Comparison of ENCODE assay signal across 16 cellular contexts in genomic region chr19:5268801-5269200, GRCh38.
DNase-seq lines count a peak whose midpoint lies in the region; ATAC-seq, FAIRE-seq and TF ChIP-seq lines count a peak whose summit lies in the region.
"Had no signal": no experiment of that assay in that cellular context is flagged by ENCODE, and none has a peak within 500 bp of the region (broad histone marks: within the 10 kb centered on the region; RNA-seq: fewer than 3 reads in every experiment).

No MANE protein-coding gene starts in this region.

- no peak overlapping the region for H2BK15ac ChIP-seq in H9 (ENCODE audit: low read depth, low read length)
- no peak overlapping the region for H2BK15ac ChIP-seq in mesenchymal stem cell (ENCODE audit: low read depth, poor library complexity, severe bottlenecking)

- H3K9ac ChIP-seq in H9 (ENCODE audit: extremely low read depth, insufficient read length, low read length) (no peak overlapping the region), mesenchymal stem cell (ENCODE audit: low read length) (no peak overlapping the region)

- H2BK20ac ChIP-seq in H9 (ENCODE audit: low read depth, low read length, poor library complexity, severe bottlenecking), result no peak overlapping the region

- no peak overlapping the region for H3K56ac ChIP-seq in H9 (ENCODE audit: insufficient read length, low read depth, low read length)

- H4K5ac ChIP-seq in H9 (ENCODE audit: insufficient read length, low read depth, low read length), result no peak overlapping the region

- H3K4me1 ChIP-seq in H9 (ENCODE audit: insufficient read depth, low read length), result no peaks in the 10 kb centered on the region
- H3K4me1 ChIP-seq in mesenchymal stem cell (ENCODE audit: control insufficient read depth, insufficient read depth, low read depth, low read length), result peaks cover 1% of the 10 kb centered on the region
- H3K4me1 ChIP-seq: Peyer's patch had no signal

- no peak overlapping the region for H3T11ph ChIP-seq in H9 (ENCODE audit: low read length)

- H3K27me3 Mint-ChIP-seq in H9 (ENCODE audit: low read depth) (no peaks in the 10 kb centered on the region), brain (no peaks in the 10 kb centered on the region)

- no peak overlapping the region for H3K4me3 ChIP-seq in mesenchymal stem cell (ENCODE audit: insufficient read depth in 1 of 2, low read depth in 1 of 2, low read length in 2 of 2)
- H3K4me3 ChIP-seq: Peyer's patch, SK-N-MC had no signal

- H4K91ac ChIP-seq in H9 (ENCODE audit: insufficient read length, low read depth, low read length) (no peak overlapping the region), mesenchymal stem cell (ENCODE audit: low read length) (peak overlapping the region; percentile 69)

- H3K36me3 ChIP-seq in mesenchymal stem cell (ENCODE audit: control insufficient read depth in 1 of 2, insufficient read depth in 2 of 2, low read depth in 1 of 2, low read length in 2 of 2), result peaks cover 53% of the 10 kb centered on the region in 2 experiments

- ATAC-seq in GM21381 (IDR thresholded peaks at IDR 0.05; ENCODE audit: unreplicated experiment), result no peak
- ATAC-seq: Right ventricle myocardium inferior had no signal

- H2BK12ac ChIP-seq in H9 (ENCODE audit: insufficient read length, low read depth, low read length) (no peak overlapping the region), mesenchymal stem cell (ENCODE audit: low read length in 2 of 2) (no peak overlapping the region)

- TF ChIP-seq CTCF in C4-2B (conservative IDR thresholded peaks at IDR 0.05), result no peak
- no peak for TF ChIP-seq CTCF in H9 (conservative IDR thresholded peaks at IDR 0.05)
- TF ChIP-seq CTCF in brain (conservative IDR thresholded peaks at IDR 0.05), result no peak

- H3K27ac ChIP-seq in C4-2B, result peak overlapping the region; percentile 79
- H3K27ac ChIP-seq in H9 (ENCODE audit: insufficient read length, low read depth, low read length), result no peak overlapping the region
- no peak overlapping the region for H3K27ac ChIP-seq in mesenchymal stem cell (ENCODE audit: low read length, poor library complexity, severe bottlenecking)
- H3K27ac ChIP-seq: Peyer's patch, SK-N-MC had no signal

- no peak for FAIRE-seq in urothelium cell line (lab: Jason Lieb, UNC)

- H3K23me2 ChIP-seq in H9 (ENCODE audit: insufficient read length, low read depth, low read length, poor library complexity, severe bottlenecking), result no peaks in the 10 kb centered on the region

- H3K4me3 Mint-ChIP-seq in H9 (no peak overlapping the region), brain (no peak overlapping the region)
- H3K4me3 Mint-ChIP-seq: CD14-positive monocyte had no signal

- H3K14ac ChIP-seq in H9 (ENCODE audit: insufficient read depth, low read length) (no peak overlapping the region), mesenchymal stem cell (ENCODE audit: low read length in 2 of 2) (no peak overlapping the region)

- H3K79me1 ChIP-seq in H9 (ENCODE audit: insufficient read depth, low read depth, low read length, poor library complexity, severe bottlenecking) (no peaks in the 10 kb centered on the region), mesenchymal stem cell (replicated peaks; ENCODE audit: low read length, poor library complexity, severe bottlenecking) (no peaks in the 10 kb centered on the region)

- H2AFZ ChIP-seq in H9 (ENCODE audit: low read length), result no peak overlapping the region
- no peak overlapping the region for H2AFZ ChIP-seq in mesenchymal stem cell (ENCODE audit: low read depth, low read length)

- H2BK120ac ChIP-seq in H9 (ENCODE audit: low read depth, low read length, poor library complexity, severe bottlenecking) (no peak overlapping the region), mesenchymal stem cell (ENCODE audit: low read depth, low read length) (no peak overlapping the region)

- H3K23ac ChIP-seq in H9 (ENCODE audit: insufficient read length, low read depth, low read length) (no peak overlapping the region), mesenchymal stem cell (ENCODE audit: low read length in 2 of 2) (no peak overlapping the region)

- H4K8ac ChIP-seq in H9 (replicated peaks; ENCODE audit: insufficient read length, low read depth, low read length), result no peak overlapping the region
- no peak overlapping the region for H4K8ac ChIP-seq in mesenchymal stem cell (ENCODE audit: low read length)

- H3K9me3 Mint-ChIP-seq in H9, result no peaks in the 10 kb centered on the region; a peak in 1 of 5 replicates
- H3K9me3 Mint-ChIP-seq in brain, result no peaks in the 10 kb centered on the region

- H3K27me3 ChIP-seq in H9 (ENCODE audit: insufficient read depth, low read length) (no peaks in the 10 kb centered on the region), mesenchymal stem cell (ENCODE audit: control insufficient read depth in 1 of 2, insufficient read depth in 1 of 2, low read length in 2 of 2) (no peaks in the 10 kb centered on the region)
- H3K27me3 ChIP-seq: Peyer's patch had no signal

- DNase-seq in H9, result no peak
- no peak for DNase-seq in mesenchymal stem cell
- no peak for DNase-seq in AG08395 (ENCODE audit: low spot score)
- DNase-seq in urothelium cell line (ENCODE audit: low spot score), result no peak
- DNase-seq: AML-193, DND-41, NCI-H1105, NCI-H2081, NCI-H2171 treated with DMSO at 0.1 percent for 48 hours, Peyer's patch had no signal

- H2BK5ac ChIP-seq in H9 (ENCODE audit: insufficient read length, low read length) (no peak overlapping the region), mesenchymal stem cell (ENCODE audit: low read depth, low read length, poor library complexity, severe bottlenecking) (no peak overlapping the region)

- H3K4me1 Mint-ChIP-seq in H9 (no peaks in the 10 kb centered on the region), brain (no peaks in the 10 kb centered on the region)
- H3K4me1 Mint-ChIP-seq: CD14-positive monocyte had no signal

- H3K27ac Mint-ChIP-seq in H9 (peak overlapping the region in 2 of 3 experiments; percentile 34 to 81; a peak in 3 of 7 replicates), brain (peak overlapping the region in 3 of 5 experiments; percentile 48 to 91 (median 69))
- H3K27ac Mint-ChIP-seq: CD14-positive monocyte had no signal

- H3K36me3 Mint-ChIP-seq in H9 (ENCODE audit: insufficient read depth in 1 of 3, low read depth in 3 of 3) (peaks cover 20 to 47% (median 43%) of the 10 kb centered on the region in 3 experiments; a peak in 6 of 7 replicates), brain (peaks cover 57% of the 10 kb centered on the region)
- H3K36me3 Mint-ChIP-seq: CD14-positive monocyte had no signal

- H3K18ac ChIP-seq in H9 (ENCODE audit: insufficient read length, low read depth, low read length) (no peak overlapping the region), mesenchymal stem cell (ENCODE audit: low read depth in 1 of 2, low read length in 2 of 2) (no peak overlapping the region)

- H3K4me2 ChIP-seq in H9 (ENCODE audit: insufficient read depth, insufficient read length, low read length) (no peak overlapping the region), mesenchymal stem cell (ENCODE audit: low read length, poor library complexity, severe bottlenecking) (no peak overlapping the region)

- H2AK5ac ChIP-seq in H9 (ENCODE audit: insufficient read length, low read length) (no peak overlapping the region), mesenchymal stem cell (ENCODE audit: low read length, severe bottlenecking) (no peak overlapping the region)

- no peak overlapping the region for H3K4ac ChIP-seq in H9 (ENCODE audit: low read depth, low read length)
- H3K4ac ChIP-seq in mesenchymal stem cell (ENCODE audit: low read depth in 1 of 2, low read length in 2 of 2), result no peak overlapping the region

- no peaks in the 10 kb centered on the region for H3K79me2 ChIP-seq in H9 (ENCODE audit: insufficient read depth, low read length)

- WGBS in H9 (ENCODE audit: extremely low coverage, insufficient read length, low lambda C conversion rate), result no CpG with 5 or more reads among the region's 13 CpGs
- 95% methylated on average over 13 of the region's 13 CpGs for WGBS in mesenchymal stem cell

- no peaks in the 10 kb centered on the region for H3K9me3 ChIP-seq in H9 (ENCODE audit: control insufficient read depth, low read depth, low read length)
- no peaks in the 10 kb centered on the region for H3K9me3 ChIP-seq in mesenchymal stem cell (ENCODE audit: control insufficient read depth, low read length)
- H3K9me3 ChIP-seq: Peyer's patch had no signal

- H4K20me1 ChIP-seq in H9 (ENCODE audit: control insufficient read depth, insufficient read depth, insufficient read length), result no peaks in the 10 kb centered on the region
